In genomic region chr9:1047605-1048235, GRCh38 we compare ENCODE assay signal across 8 cellular contexts. TPM values are rescaled to one million over a fixed set of nuclear protein-coding genes. Genes with fewer than 3 reads are reported as not detected.
DNase-seq lines count a peak whose midpoint lies in the region; ATAC-seq and TF ChIP-seq lines count a peak whose summit lies in the region.

No MANE protein-coding gene starts in this region.

- no peaks in the 10 kb centered on the region for H3K9me3 ChIP-seq in RWPE2 (ENCODE audit: severe bottlenecking)

- H3K4me3 ChIP-seq in GM08714 (ENCODE audit: low read length) = peak overlapping the region; percentile 53; the same call in 1 of the 2 replicates
- peak overlapping the region; percentile 9 for H3K4me3 ChIP-seq in RWPE2 (ENCODE audit: severe bottlenecking)
- peak overlapping the region; percentile 66 for H3K4me3 ChIP-seq in fibroblast of the aortic adventitia (ENCODE audit: low read depth, low read length)
- H3K4me3 ChIP-seq in skeletal muscle cell (ENCODE audit: low read depth, low read length) = peak overlapping the region; percentile 40

- TF ChIP-seq CTCF in RWPE2 (IDR thresholded peaks at IDR 0.05; ENCODE audit: poor library complexity, severe bottlenecking) = no peak
- TF ChIP-seq CTCF in fibroblast of the aortic adventitia (IDR thresholded peaks at IDR 0.05; ENCODE audit: insufficient read depth, low read length) = no peak

- ATAC-seq in RWPE2 (ENCODE audit: low read depth) = no peak
- ATAC-seq in GM19023 (IDR thresholded peaks at IDR 0.05; ENCODE audit: unreplicated experiment) = no peak
- ATAC-seq in HG03565 (IDR thresholded peaks at IDR 0.05; ENCODE audit: unreplicated experiment) = no peak

- H3K4me1 ChIP-seq in RWPE2 (ENCODE audit: insufficient read depth, poor library complexity, severe bottlenecking) = no peaks in the 10 kb centered on the region

- H3K27me3 ChIP-seq in RWPE2 (ENCODE audit: insufficient read depth, poor library complexity, severe bottlenecking) = peaks cover 43% of the 10 kb centered on the region

- DNase-seq in RWPE2 (ENCODE audit: low spot score) = no peak
- peak; percentile 31 for DNase-seq in fibroblast of the aortic adventitia (ENCODE audit: low read depth)
- no peak for DNase-seq in skeletal muscle cell (ENCODE audit: low read depth)
- no peak for DNase-seq in kidney glomerular epithelial cell (lab: John Stamatoyannopoulos, UW)
- DNase-seq in stimulated activated CD4-positive, alpha-beta T cell treated with anti-CD3 and anti-CD28 coated beads, Interleukin-1b, Interleukin-23, amount 100 ng/mL, for 48 hours = no peak

- H3K36me3 ChIP-seq in RWPE2 (ENCODE audit: low read depth) = no peaks in the 10 kb centered on the region

- H3K27ac ChIP-seq in RWPE2 (ENCODE audit: poor library complexity, severe bottlenecking) = no peak overlapping the region

RNA-seq across cellular contexts. Expression of gene DMRT2, which starts 2.4 kb away (rescaled TPM):
- 0.18 TPM in 1 of 2 replicates, not detected in the other for total RNA-seq in fibroblast of the aortic adventitia (ENCODE audit: low replicate concordance)

Comparison
In these comparisons a context has a peak if more than half of its experiments do, and no peak if none do; other contexts are left out.
1. H3K4me3 ChIP-seq: peak in every context shown above with its lines; median percentile 66 in fibroblast of the aortic adventitia; 53 in GM08714; 40 in skeletal muscle cell; 9 in RWPE2.